Comparison of ENCODE assay signal across 38 cellular contexts in the genomic region with DNA sequence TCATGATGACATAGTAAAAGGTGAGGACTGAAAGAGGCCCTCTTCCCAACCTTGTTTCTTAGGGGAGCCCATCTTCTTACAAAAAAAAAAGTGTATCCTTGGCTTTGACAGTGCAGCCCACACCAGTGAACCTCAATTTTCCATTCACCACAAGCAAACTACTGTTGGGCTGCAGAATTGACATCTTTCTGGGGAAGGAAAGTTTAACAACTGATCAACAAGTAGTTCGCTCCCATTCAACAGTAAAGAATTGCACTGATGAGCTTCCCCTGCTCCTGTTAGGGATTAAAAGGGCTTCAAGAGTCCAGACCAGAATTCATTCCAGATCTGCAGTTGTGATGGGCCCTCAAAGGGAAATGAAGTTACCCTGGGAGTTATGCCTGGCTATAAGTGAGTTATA. TPM values are rescaled to one million over a fixed set of nuclear protein-coding genes. Genes with fewer than 3 reads are reported as not detected.
"Had no signal": no experiment of that assay in that cellular context is flagged by ENCODE, and none has a peak within 500 bp of the region (broad histone marks: within the 10 kb centered on the region; RNA-seq: fewer than 3 reads in every experiment).

No MANE protein-coding gene starts in this region.

- H3K9me3 ChIP-seq: MG63 had no signal

- H3K4me3 ChIP-seq: MG63 had no signal

- H3K36me3 ChIP-seq: MG63 had no signal

- H3K27me3 ChIP-seq: MG63 had no signal

- DNase-seq: Karpas-422, Kasumi-1, MG63, MM.1S, MV-4-11, NCI-H1048, NCI-H1092, NCI-H1092 treated with DMSO at 0.1 percent for 48 hours, NCI-H1105, NCI-H1105 treated with DMSO at 0.1 percent for 48 hours, NCI-H1417, NCI-H1417 treated with DMSO at 0.1 percent for 48 hours, NCI-H1436, NCI-H1436 treated with DMSO at 0.1 percent for 48 hours, NCI-H146, NCI-H1694, NCI-H1694 treated with DMSO at 0.1 percent for 48 hours, NCI-H187, NCI-H187 treated with DMSO at 0.1 percent for 48 hours, NCI-H1930, NCI-H2029, NCI-H2081, NCI-H2081 treated with DMSO at 0.1 percent for 48 hours, NCI-H2107, NCI-H2171, NCI-H2171 treated with DMSO at 0.1 percent for 48 hours, NCI-H2227 treated with DMSO at 0.1 percent for 48 hours, NCI-H226, NCI-H345, NCI-H446, NCI-H446 treated with DMSO at 0.1 percent for 48 hours, NCI-H510A, NCI-H510A treated with DMSO at 0.1 percent for 48 hours, NCI-H524 had no signal

RNA-seq across cellular contexts. Expression of gene CLIC5, which starts 13.9 kb away (rescaled TPM):
- total RNA-seq: LHCN-M2, M059J, MCF 10A, NCI-H460 had no signal
